21 cellular contexts compared by ENCODE assay signal in genomic region chr14:75435473-75435872, GRCh38. TPM values are rescaled to one million over a fixed set of nuclear protein-coding genes. Genes with fewer than 3 reads are reported as not detected.
DNase-seq lines count a peak whose midpoint lies in the region; ATAC-seq and TF ChIP-seq lines count a peak whose summit lies in the region.
"Had no signal": no experiment of that assay in that cellular context is flagged by ENCODE, and none has a peak within 500 bp of the region (broad histone marks: within the 10 kb centered on the region; RNA-seq: fewer than 3 reads in every experiment).

No MANE protein-coding gene starts in this region.

- intact Hi-C loops in MCF 10A (cut with micrococcal nuclease) (no loop called here), breast epithelium (cut with DNase I; ENCODE audit: low total_unique reads) (no loop called here)

- H3K4me3 ChIP-seq in breast epithelium (no peak overlapping the region), H7 (ENCODE audit: insufficient read depth, low read depth, low read length) (no peak overlapping the region)
- H3K4me3 ChIP-seq: dorsolateral prefrontal cortex, lower lobe of right lung, MG63, stomach had no signal

- peak overlapping the region; percentile 80 for H3K27ac Mint-ChIP-seq in MCF 10A (ENCODE audit: low read depth, unreplicated experiment)
- H3K27ac Mint-ChIP-seq in central memory CD8-positive, alpha-beta T cell (ENCODE audit: low read depth): peak overlapping the region; percentile 4
- H3K27ac Mint-ChIP-seq: natural killer cell had no signal

- CTCF ChIA-PET in MCF 10A (lab: Yijun Ruan, JAX): interaction anchor here (1.3 kb wide), 1 partner anchor 128 kb away, joined by 3 read pairs; no protein-coding TSS in a partner anchor

- no peak for DNase-seq in MCF 10A (ENCODE audit: unreplicated experiment)
- DNase-seq in breast epithelium (ENCODE audit: low spot score in 2 of 2): no peak
- peak; percentile 15 to 50 for DNase-seq in NOMO-1 (lab: John Stamatoyannopoulos, UW; ENCODE audit: unreplicated experiment in 2 of 2)
- no peak for DNase-seq in central memory CD8-positive, alpha-beta T cell (ENCODE audit: low spot score in 2 of 2)
- no peak for DNase-seq in activated T-cell treated with anti-CD3 and anti-CD28 coated beads, Interleukin-2, amount 50 U/mL, for 1 hour
- no peak for DNase-seq in HPDE6-E6E7 (ENCODE audit: extremely low spot score)
- DNase-seq in H7: no peak
- DNase-seq: activated naive CD4-positive, alpha-beta T cell treated with Interleukin-2 at 50 U/mL for 16 hours; brain microvascular endothelial cell; Caco-2; dorsolateral prefrontal cortex; lower lobe of right lung; MG63; natural killer cell; NCI-H2029; NCI-H510A; stomach had no signal

- H3K4me1 ChIP-seq in breast epithelium: peaks cover 0 to 6% of the 10 kb centered on the region in 2 donors
- H3K4me1 ChIP-seq: Caco-2 had no signal

- BruUV-seq in MCF 10A (replicated peaks; lab: Mats Ljungman, UMichigan): no TSS peak

- POLR2A ChIA-PET in MCF 10A (lab: Yijun Ruan, JAX): interaction anchor here (1.1 to 2.3 kb wide), 2 partner anchors 14 to 18 kb away, joined by 3 to 11 read pairs; no protein-coding TSS in a partner anchor

- no peaks in the 10 kb centered on the region for H3K9me3 ChIP-seq in breast epithelium
- H3K9me3 ChIP-seq: Caco-2, lower lobe of right lung, MG63, SK-N-SH, stomach had no signal

- H3K27me3 ChIP-seq in breast epithelium: no peaks in the 10 kb centered on the region
- no peaks in the 10 kb centered on the region for H3K27me3 ChIP-seq in H7 (ENCODE audit: control insufficient read depth, insufficient read depth, low read length)
- H3K27me3 ChIP-seq: brain microvascular endothelial cell, dorsolateral prefrontal cortex, MG63, stomach had no signal

- no peaks in the 10 kb centered on the region for H3K27me3 Mint-ChIP-seq in MCF 10A (ENCODE audit: insufficient read depth, unreplicated experiment)
- peaks cover 2% of the 10 kb centered on the region for H3K27me3 Mint-ChIP-seq in central memory CD8-positive, alpha-beta T cell

- no peaks in the 10 kb centered on the region for H3K36me3 ChIP-seq in breast epithelium
- peaks cover 41% of the 10 kb centered on the region for H3K36me3 ChIP-seq in H7 (replicated peaks; ENCODE audit: control insufficient read depth, insufficient read depth, low read length)

- TF ChIP-seq POLR2A in breast epithelium (IDR thresholded peaks at IDR 0.05): no peak

- TF ChIP-seq CTCF in MCF 10A (IDR thresholded peaks at IDR 0.05; ENCODE audit: unreplicated experiment) (no peak), breast epithelium (IDR thresholded peaks at IDR 0.05) (no peak)

- peaks cover 54% of the 10 kb centered on the region for H3K36me3 Mint-ChIP-seq in MCF 10A (ENCODE audit: insufficient read depth, unreplicated experiment)
- no peaks in the 10 kb centered on the region for H3K36me3 Mint-ChIP-seq in central memory CD8-positive, alpha-beta T cell (ENCODE audit: insufficient read depth)
- H3K36me3 Mint-ChIP-seq: natural killer cell had no signal

- peaks cover 12% of the 10 kb centered on the region for H3K4me1 Mint-ChIP-seq in MCF 10A (ENCODE audit: insufficient read depth, unreplicated experiment)
- peaks cover 6% of the 10 kb centered on the region for H3K4me1 Mint-ChIP-seq in central memory CD8-positive, alpha-beta T cell

- H3K4me3 Mint-ChIP-seq in MCF 10A (ENCODE audit: unreplicated experiment): no peak overlapping the region
- no peak overlapping the region for H3K4me3 Mint-ChIP-seq in central memory CD8-positive, alpha-beta T cell
- H3K4me3 Mint-ChIP-seq: natural killer cell had no signal

- H3K9me3 Mint-ChIP-seq in MCF 10A (ENCODE audit: unreplicated experiment): no peaks in the 10 kb centered on the region
- no peaks in the 10 kb centered on the region for H3K9me3 Mint-ChIP-seq in central memory CD8-positive, alpha-beta T cell
- H3K9me3 Mint-ChIP-seq: natural killer cell had no signal

- no peak for ATAC-seq in central memory CD8-positive, alpha-beta T cell (replicated peaks; ENCODE audit: extremely low read depth, poor library complexity, severe bottlenecking)
- no peak for ATAC-seq in GM18870 (IDR thresholded peaks at IDR 0.05; ENCODE audit: unreplicated experiment)
- ATAC-seq: esophagus mucosa, lower lobe of right lung, natural killer cell had no signal

- no peak overlapping the region for H3K27ac ChIP-seq in breast epithelium
- H3K27ac ChIP-seq: brain microvascular endothelial cell, lower lobe of right lung, VCaP had no signal

RNA-seq across cellular contexts. Expression of gene JDP2, which starts 7.7 kb away (rescaled TPM):
- total RNA-seq in MCF 10A (2022) (38.9 and 45.3 TPM in 2 replicates), breast epithelium (100 to 1,000 TPM in 1 of 3 donors, 10 to 100 TPM in 2; 35.7 to 153 (median 58.3) TPM)
- total RNA-seq in H7 (2014; rRNA removed; shearing (Covaris generic)): 30.2 and 37.9 TPM in 2 replicates

Comparison
In these comparisons a context has a peak if more than half of its experiments do, and no peak if none do; other contexts are left out.
1. DNase-seq: peak in NOMO-1 (2 of 2); none in MCF 10A (single experiment), breast epithelium (0 of 2), central memory CD8-positive, alpha-beta T cell (0 of 2), activated T-cell treated with anti-CD3 and anti-CD28 coated beads, Interleukin-2, amount 50 U/mL, for 1 hour (single experiment), HPDE6-E6E7 (single experiment) and H7 (single experiment).